In the genomic region with DNA sequence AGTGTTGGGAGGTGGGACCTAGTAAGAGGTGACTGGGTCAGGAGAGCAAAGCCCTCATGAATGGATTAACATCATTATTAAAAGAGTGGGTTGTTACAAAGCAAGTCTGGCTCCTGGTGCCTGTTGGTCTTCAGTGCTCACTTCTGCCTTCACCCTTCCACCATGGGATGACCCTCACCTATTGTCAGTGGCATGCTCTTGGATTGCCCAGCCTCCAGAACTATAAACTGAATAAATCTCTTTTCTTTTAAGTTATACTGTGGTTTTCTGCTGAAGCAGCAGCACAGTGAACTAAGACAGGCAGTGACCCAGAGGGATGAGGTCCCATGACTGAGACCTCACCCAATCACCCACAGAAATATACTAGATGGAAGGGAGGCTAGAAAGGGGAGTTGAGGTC, we compare ENCODE assay signal across 1 cellular context.
TF ChIP-seq lines count a peak whose summit lies in the region.

No MANE protein-coding gene starts in this region.

TF ChIP-seq in HepG2, 621 proteins besides CTCF, POLR2A, EP300 and RAD21 (continued from another document):
- TF ChIP-seq, protein P1, sequence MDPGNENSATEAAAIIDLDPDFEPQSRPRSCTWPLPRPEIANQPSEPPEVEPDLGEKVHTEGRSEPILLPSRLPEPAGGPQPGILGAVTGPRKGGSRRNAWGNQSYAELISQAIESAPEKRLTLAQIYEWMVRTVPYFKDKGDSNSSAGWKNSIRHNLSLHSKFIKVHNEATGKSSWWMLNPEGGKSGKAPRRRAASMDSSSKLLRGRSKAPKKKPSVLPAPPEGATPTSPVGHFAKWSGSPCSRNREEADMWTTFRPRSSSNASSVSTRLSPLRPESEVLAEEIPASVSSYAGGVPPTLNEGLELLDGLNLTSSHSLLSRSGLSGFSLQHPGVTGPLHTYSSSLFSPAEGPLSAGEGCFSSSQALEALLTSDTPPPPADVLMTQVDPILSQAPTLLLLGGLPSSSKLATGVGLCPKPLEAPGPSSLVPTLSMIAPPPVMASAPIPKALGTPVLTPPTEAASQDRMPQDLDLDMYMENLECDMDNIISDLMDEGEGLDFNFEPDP (CRISPR knock-in tag; conservative IDR thresholded peaks at IDR 0.05) = 0 out of 2 replicates have a peak, but pooled peaks have one; percentile 89
- TF ChIP-seq ZNF121 (CRISPR knock-in tag; IDR thresholded peaks at IDR 0.05) = no peak
